Comparison of ENCODE assay signal across 8 cellular contexts in genomic region chr1:62435231-62436038, GRCh38. TPM values are rescaled to one million over a fixed set of nuclear protein-coding genes. Genes with fewer than 3 reads are reported as not detected.
DNase-seq lines count a peak whose midpoint lies in the region; ATAC-seq and TF ChIP-seq lines count a peak whose summit lies in the region.

No MANE protein-coding gene starts in this region.

- H3K4me1 ChIP-seq in right atrium auricular region: peaks cover 0 to 29% of the 10 kb centered on the region in 2 donors
- peaks cover 11 to 21% (median 13%) of the 10 kb centered on the region in 3 donors for H3K4me1 ChIP-seq in skeletal muscle tissue (ENCODE audit: control insufficient read depth in 3 of 3, insufficient read depth in 3 of 3, low read length in 3 of 3)

- CTCF ChIA-PET in BJ (lab: Yijun Ruan, JAX): interaction anchor here (0.9 to 1.6 kb wide), 3 partner anchors 28 to 311 kb away, joined by 3 to 8 read pairs (median 6); no protein-coding TSS in a partner anchor

- H3K36me3 ChIP-seq in BJ (ENCODE audit: control insufficient read depth, insufficient read depth, low read length) (no peaks in the 10 kb centered on the region), right atrium auricular region (no peaks in the 10 kb centered on the region), skeletal muscle tissue (ENCODE audit: control insufficient read depth in 3 of 3, insufficient read depth in 3 of 3, low read length in 3 of 3) (no peaks in the 10 kb centered on the region)

- ATAC-seq in HG02571 (IDR thresholded peaks at IDR 0.05; ENCODE audit: unreplicated experiment) (peak; percentile 10), GM21381 (IDR thresholded peaks at IDR 0.05; ENCODE audit: unreplicated experiment) (no peak)
- ATAC-seq in activated T-cell treated with anti-CD3 and anti-CD28 coated beads, Interleukin-2, amount 50 U/mL, for 72 hours (replicated peaks in 1 of 2): peak in 1 of 2 donors; percentile 0

- peak overlapping the region; percentile 95 for H3K4me3 ChIP-seq in BJ (ENCODE audit: low read depth, low read length)
- H3K4me3 ChIP-seq in right atrium auricular region: peak overlapping the region; percentile 78 to 96
- peak overlapping the region; percentile 88 to 94 (median 90) for H3K4me3 ChIP-seq in skeletal muscle tissue (ENCODE audit: low read length in 3 of 3)

- no peaks in the 10 kb centered on the region for H3K27me3 Mint-ChIP-seq in activated T-cell treated with anti-CD3 and anti-CD28 coated beads, Interleukin-2, amount 50 U/mL, for 72 hours (ENCODE audit: low read depth)

- H3K9me3 ChIP-seq in right atrium auricular region: no peaks in the 10 kb centered on the region
- H3K9me3 ChIP-seq in skeletal muscle tissue (ENCODE audit: control insufficient read depth in 3 of 3, low read length in 3 of 3): no peaks in the 10 kb centered on the region

- H3K27me3 ChIP-seq in BJ (ENCODE audit: control insufficient read depth, insufficient read depth, low read length) (no peaks in the 10 kb centered on the region), right atrium auricular region (no peaks in the 10 kb centered on the region), skeletal muscle tissue (ENCODE audit: control insufficient read depth in 3 of 3, insufficient read depth in 3 of 3, low read length in 3 of 3) (no peaks in the 10 kb centered on the region)

- peaks cover 34% of the 10 kb centered on the region for H3K4me1 Mint-ChIP-seq in activated T-cell treated with anti-CD3 and anti-CD28 coated beads, Interleukin-2, amount 50 U/mL, for 72 hours (ENCODE audit: low read depth)

- peaks cover 2 to 3% of the 10 kb centered on the region in 2 donors for H3K9me3 Mint-ChIP-seq in activated T-cell treated with anti-CD3 and anti-CD28 coated beads, Interleukin-2, amount 50 U/mL, for 72 hours

- peaks cover 9 to 20% of the 10 kb centered on the region in 2 donors for H3K36me3 Mint-ChIP-seq in activated T-cell treated with anti-CD3 and anti-CD28 coated beads, Interleukin-2, amount 50 U/mL, for 72 hours (ENCODE audit: insufficient read depth in 2 of 2)

- H3K4me3 Mint-ChIP-seq in activated T-cell treated with anti-CD3 and anti-CD28 coated beads, Interleukin-2, amount 50 U/mL, for 72 hours: peak overlapping the region; percentile 93

- peak overlapping the region; percentile 98 for H3K27ac Mint-ChIP-seq in activated T-cell treated with anti-CD3 and anti-CD28 coated beads, Interleukin-2, amount 50 U/mL, for 72 hours

- H3K27ac ChIP-seq in right atrium auricular region (peak overlapping the region; percentile 95 to 98), skeletal muscle tissue (ENCODE audit: low read depth, low read length) (peak overlapping the region; percentile 97)

- POLR2A ChIA-PET in BJ (lab: Charles Lee): interaction anchor here (0.6 to 0.9 kb wide), 2 partner anchors 110 to 301 kb away, joined by 3 read pairs; no protein-coding TSS in a partner anchor

- peak overlapping the region; percentile 98 to 99 (median 98) for H3K9ac ChIP-seq in skeletal muscle tissue (ENCODE audit: low read depth in 1 of 3, low read length in 3 of 3)

- DNase-seq in BJ (ENCODE audit: low read depth) (no peak), right atrium auricular region (ENCODE audit: low spot score) (no peak), retina (no peak)
- no peak for DNase-seq in activated T-cell treated with anti-CD3 and anti-CD28 coated beads, Interleukin-2, amount 50 U/mL, for 72 hours
- no peak for DNase-seq in stimulated activated CD4-positive, alpha-beta T cell treated with anti-CD3 and anti-CD28 coated beads, Interleukin-2, amount 100 ng/mL, for 48 hours

- TF ChIP-seq CTCF in BJ (IDR thresholded peaks at IDR 0.05; ENCODE audit: insufficient read depth, low read depth, low read length) (no peak), right atrium auricular region (IDR thresholded peaks at IDR 0.05) (no peak)

RNA-seq across cellular contexts. Expression of gene USP1, which starts 1.4 kb away (rescaled TPM):
- polyA plus RNA-seq in BJ (2011; rRNA removed): 4.3 and 9.6 TPM in 2 replicates
- polyA minus RNA-seq in BJ (2011; rRNA and poly(A)+ RNA removed): 2.4 and 5.1 TPM in 2 replicates
- total RNA-seq in activated T-cell treated with anti-CD3 and anti-CD28 coated beads, Interleukin-2, amount 50 U/mL, for 72 hours: 10 to 100 TPM; 74.8 to 84.3 TPM
- total RNA-seq in right atrium auricular region: 10 to 100 TPM; 14.9 to 16.2 TPM
- total RNA-seq in skeletal muscle tissue: 24.0 TPM
